ENCODE assay signal across 1 cellular context in the genomic region with DNA sequence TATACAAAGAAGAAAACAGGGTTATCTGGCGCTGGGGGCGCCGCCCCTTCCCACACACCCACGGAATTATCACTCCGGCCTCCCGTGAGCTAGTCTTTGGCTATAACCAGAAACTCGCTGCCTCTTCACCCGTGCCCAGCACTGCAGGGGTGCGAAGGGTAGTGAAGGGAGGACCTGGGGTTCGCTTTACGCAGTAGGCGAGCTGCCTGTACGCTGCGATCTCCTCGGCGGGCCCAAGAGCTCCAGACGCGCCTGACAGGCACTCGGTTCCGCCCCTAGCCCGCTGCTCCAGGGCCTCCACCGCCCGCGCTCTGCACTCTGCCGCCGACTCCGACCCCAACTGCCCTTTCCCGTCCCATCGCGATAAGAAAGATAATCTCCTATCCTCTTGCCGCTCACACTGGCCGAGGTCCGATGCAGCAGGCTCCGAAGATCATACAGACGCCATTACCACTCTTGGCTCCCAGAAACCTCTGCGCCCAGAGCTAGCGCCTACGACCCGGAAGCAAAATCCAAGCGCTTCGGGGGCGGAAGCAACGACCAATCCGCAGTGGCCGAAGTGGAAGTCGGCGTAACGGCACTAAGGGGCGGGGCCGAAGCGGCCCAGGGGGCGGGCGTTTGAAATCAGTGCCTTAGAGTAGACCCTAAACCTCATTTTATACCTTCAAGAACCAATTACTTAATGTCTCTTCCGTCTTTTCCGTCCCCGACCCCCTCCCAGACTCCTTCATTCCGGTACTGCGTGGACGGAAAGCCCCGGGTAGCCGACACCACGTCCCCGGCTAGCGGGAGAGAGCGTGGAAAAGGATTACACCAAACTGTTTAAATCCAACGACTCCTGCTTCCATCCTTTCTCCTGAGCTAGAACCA.
TF ChIP-seq lines count a peak whose summit lies in the region.

A gene (minus strand): TSS at position 458 of the 870 bp plus-strand sequence. CDS start 1,371 bp downstream, outside the sequence.
A gene (plus strand): TSS at position 611 of the 870 bp plus-strand sequence. CDS start 23,664 bp downstream, outside the sequence.

TF ChIP-seq in HepG2, 621 proteins besides CTCF, POLR2A, EP300 and RAD21 (continued from another document and continues in another):
- TF ChIP-seq, protein P1, sequence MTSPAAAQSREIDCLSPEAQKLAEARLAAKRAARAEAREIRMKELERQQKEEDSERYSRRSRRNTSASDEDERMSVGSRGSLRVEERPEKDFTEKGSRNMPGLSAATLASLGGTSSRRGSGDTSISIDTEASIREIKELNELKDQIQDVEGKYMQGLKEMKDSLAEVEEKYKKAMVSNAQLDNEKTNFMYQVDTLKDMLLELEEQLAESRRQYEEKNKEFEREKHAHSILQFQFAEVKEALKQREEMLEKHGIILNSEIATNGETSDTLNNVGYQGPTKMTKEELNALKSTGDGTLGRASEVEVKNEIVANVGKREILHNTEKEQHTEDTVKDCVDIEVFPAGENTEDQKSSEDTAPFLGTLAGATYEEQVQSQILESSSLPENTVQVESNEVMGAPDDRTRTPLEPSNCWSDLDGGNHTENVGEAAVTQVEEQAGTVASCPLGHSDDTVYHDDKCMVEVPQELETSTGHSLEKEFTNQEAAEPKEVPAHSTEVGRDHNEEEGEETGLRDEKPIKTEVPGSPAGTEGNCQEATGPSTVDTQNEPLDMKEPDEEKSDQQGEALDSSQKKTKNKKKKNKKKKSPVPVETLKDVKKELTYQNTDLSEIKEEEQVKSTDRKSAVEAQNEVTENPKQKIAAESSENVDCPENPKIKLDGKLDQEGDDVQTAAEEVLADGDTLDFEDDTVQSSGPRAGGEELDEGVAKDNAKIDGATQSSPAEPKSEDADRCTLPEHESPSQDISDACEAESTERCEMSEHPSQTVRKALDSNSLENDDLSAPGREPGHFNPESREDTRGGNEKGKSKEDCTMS (CRISPR knock-in tag; conservative IDR thresholded peaks at IDR 0.05): no peak
- TF ChIP-seq ZNF598 (CRISPR knock-in tag; IDR thresholded peaks at IDR 0.05; ENCODE audit: borderline replicate concordance) (peak; percentile 45; the same call in 1 of the 2 replicates), ZSCAN29 (CRISPR knock-in tag; conservative IDR thresholded peaks at IDR 0.05) (no peak), TARDBP (CRISPR knock-in tag; IDR thresholded peaks at IDR 0.05) (no peak), ZNF20 (CRISPR knock-in tag; IDR thresholded peaks at IDR 0.05) (no peak), ZNF121 (CRISPR knock-in tag; IDR thresholded peaks at IDR 0.05) (no peak), NR2F1 (CRISPR knock-in tag; IDR thresholded peaks at IDR 0.05) (no peak), ETV6 (CRISPR knock-in tag; conservative IDR thresholded peaks at IDR 0.05) (no peak), FOXM1 (CRISPR knock-in tag; IDR thresholded peaks at IDR 0.05) (no peak), SP4 (CRISPR knock-in tag; IDR thresholded peaks at IDR 0.05) (peak; percentile 82), ZNF10 (CRISPR knock-in tag; IDR thresholded peaks at IDR 0.05; ENCODE audit: borderline replicate concordance, low read depth) (no peak), ZNF138 (CRISPR knock-in tag; IDR thresholded peaks at IDR 0.05; ENCODE audit: low read depth) (0 out of 2 replicates have a peak, but pooled peaks have one; percentile 43), THAP11 (CRISPR knock-in tag; IDR thresholded peaks at IDR 0.05) (peak; percentile 94), NFIC (IDR thresholded peaks at IDR 0.05; ENCODE audit: low read length) (no peak), ZNF460 (CRISPR knock-in tag; IDR thresholded peaks at IDR 0.05; ENCODE audit: borderline replicate concordance) (no peak), MTF1 (CRISPR knock-in tag; IDR thresholded peaks at IDR 0.05) (no peak), IKZF1 (IDR thresholded peaks at IDR 0.05) (no peak), ZNF292 (CRISPR knock-in tag; IDR thresholded peaks at IDR 0.05; ENCODE audit: borderline replicate concordance, low read depth) (no peak; the same call in 1 of the 2 replicates), HNRNPH1 (optimal IDR thresholded peaks at IDR 0.05; ENCODE audit: low read depth, low read length) (no peak), MATR3 (CRISPR knock-in tag; IDR thresholded peaks at IDR 0.05) (no peak), ZNF160 (CRISPR knock-in tag; IDR thresholded peaks at IDR 0.05) (no peak), KDM3A (CRISPR knock-in tag; IDR thresholded peaks at IDR 0.05; ENCODE audit: low read depth) (no peak; the same call in 1 of the 2 replicates), MBNL3 (CRISPR knock-in tag; conservative IDR thresholded peaks at IDR 0.05) (no peak), HMG20B (CRISPR knock-in tag; conservative IDR thresholded peaks at IDR 0.05) (no peak), ZNF335 (CRISPR knock-in tag; IDR thresholded peaks at IDR 0.05) (no peak; the same call in 1 of the 2 replicates), NR2C2 (CRISPR knock-in tag; IDR thresholded peaks at IDR 0.05; ENCODE audit: borderline replicate concordance) (peak; percentile 100)
- TF ChIP-seq, protein P2, sequence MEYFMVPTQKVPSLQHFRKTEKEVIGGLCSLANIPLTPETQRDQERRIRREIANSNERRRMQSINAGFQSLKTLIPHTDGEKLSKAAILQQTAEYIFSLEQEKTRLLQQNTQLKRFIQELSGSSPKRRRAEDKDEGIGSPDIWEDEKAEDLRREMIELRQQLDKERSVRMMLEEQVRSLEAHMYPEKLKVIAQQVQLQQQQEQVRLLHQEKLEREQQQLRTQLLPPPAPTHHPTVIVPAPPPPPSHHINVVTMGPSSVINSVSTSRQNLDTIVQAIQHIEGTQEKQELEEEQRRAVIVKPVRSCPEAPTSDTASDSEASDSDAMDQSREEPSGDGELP (IDR thresholded peaks at IDR 0.05; ENCODE audit: borderline replicate concordance, low read depth): no peak
- TF ChIP-seq, protein P3, sequence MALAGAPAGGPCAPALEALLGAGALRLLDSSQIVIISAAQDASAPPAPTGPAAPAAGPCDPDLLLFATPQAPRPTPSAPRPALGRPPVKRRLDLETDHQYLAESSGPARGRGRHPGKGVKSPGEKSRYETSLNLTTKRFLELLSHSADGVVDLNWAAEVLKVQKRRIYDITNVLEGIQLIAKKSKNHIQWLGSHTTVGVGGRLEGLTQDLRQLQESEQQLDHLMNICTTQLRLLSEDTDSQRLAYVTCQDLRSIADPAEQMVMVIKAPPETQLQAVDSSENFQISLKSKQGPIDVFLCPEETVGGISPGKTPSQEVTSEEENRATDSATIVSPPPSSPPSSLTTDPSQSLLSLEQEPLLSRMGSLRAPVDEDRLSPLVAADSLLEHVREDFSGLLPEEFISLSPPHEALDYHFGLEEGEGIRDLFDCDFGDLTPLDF (CRISPR knock-in tag; IDR thresholded peaks at IDR 0.05): no peak
- TF ChIP-seq, protein P4, sequence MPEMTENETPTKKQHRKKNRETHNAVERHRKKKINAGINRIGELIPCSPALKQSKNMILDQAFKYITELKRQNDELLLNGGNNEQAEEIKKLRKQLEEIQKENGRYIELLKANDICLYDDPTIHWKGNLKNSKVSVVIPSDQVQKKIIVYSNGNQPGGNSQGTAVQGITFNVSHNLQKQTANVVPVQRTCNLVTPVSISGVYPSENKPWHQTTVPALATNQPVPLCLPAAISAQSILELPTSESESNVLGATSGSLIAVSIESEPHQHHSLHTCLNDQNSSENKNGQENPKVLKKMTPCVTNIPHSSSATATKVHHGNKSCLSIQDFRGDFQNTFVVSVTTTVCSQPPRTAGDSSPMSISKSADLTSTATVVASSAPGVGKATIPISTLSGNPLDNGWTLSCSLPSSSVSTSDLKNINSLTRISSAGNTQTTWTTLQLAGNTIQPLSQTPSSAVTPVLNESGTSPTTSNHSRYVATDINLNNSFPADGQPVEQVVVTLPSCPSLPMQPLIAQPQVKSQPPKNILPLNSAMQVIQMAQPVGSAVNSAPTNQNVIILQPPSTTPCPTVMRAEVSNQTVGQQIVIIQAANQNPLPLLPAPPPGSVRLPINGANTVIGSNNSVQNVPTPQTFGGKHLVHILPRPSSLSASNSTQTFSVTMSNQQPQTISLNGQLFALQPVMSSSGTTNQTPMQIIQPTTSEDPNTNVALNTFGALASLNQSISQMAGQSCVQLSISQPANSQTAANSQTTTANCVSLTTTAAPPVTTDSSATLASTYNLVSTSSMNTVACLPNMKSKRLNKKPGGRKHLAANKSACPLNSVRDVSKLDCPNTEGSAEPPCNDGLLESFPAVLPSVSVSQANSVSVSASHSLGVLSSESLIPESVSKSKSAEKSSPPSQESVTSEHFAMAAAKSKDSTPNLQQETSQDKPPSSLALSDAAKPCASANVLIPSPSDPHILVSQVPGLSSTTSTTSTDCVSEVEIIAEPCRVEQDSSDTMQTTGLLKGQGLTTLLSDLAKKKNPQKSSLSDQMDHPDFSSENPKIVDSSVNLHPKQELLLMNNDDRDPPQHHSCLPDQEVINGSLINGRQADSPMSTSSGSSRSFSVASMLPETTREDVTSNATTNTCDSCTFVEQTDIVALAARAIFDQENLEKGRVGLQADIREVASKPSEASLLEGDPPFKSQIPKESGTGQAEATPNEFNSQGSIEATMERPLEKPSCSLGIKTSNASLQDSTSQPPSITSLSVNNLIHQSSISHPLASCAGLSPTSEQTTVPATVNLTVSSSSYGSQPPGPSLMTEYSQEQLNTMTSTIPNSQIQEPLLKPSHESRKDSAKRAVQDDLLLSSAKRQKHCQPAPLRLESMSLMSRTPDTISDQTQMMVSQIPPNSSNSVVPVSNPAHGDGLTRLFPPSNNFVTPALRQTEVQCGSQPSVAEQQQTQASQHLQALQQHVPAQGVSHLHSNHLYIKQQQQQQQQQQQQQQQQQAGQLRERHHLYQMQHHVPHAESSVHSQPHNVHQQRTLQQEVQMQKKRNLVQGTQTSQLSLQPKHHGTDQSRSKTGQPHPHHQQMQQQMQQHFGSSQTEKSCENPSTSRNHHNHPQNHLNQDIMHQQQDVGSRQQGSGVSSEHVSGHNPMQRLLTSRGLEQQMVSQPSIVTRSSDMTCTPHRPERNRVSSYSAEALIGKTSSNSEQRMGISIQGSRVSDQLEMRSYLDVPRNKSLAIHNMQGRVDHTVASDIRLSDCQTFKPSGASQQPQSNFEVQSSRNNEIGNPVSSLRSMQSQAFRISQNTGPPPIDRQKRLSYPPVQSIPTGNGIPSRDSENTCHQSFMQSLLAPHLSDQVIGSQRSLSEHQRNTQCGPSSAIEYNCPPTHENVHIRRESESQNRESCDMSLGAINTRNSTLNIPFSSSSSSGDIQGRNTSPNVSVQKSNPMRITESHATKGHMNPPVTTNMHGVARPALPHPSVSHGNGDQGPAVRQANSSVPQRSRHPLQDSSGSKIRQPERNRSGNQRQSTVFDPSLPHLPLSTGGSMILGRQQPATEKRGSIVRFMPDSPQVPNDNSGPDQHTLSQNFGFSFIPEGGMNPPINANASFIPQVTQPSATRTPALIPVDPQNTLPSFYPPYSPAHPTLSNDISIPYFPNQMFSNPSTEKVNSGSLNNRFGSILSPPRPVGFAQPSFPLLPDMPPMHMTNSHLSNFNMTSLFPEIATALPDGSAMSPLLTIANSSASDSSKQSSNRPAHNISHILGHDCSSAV (CRISPR knock-in tag; IDR thresholded peaks at IDR 0.05; ENCODE audit: borderline replicate concordance): no peak
- TF ChIP-seq, protein P5, sequence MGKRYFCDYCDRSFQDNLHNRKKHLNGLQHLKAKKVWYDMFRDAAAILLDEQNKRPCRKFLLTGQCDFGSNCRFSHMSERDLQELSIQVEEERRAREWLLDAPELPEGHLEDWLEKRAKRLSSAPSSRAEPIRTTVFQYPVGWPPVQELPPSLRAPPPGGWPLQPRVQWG (CRISPR knock-in tag; IDR thresholded peaks at IDR 0.05; ENCODE audit: borderline replicate concordance, low read depth): no peak
- TF ChIP-seq, protein P6, sequence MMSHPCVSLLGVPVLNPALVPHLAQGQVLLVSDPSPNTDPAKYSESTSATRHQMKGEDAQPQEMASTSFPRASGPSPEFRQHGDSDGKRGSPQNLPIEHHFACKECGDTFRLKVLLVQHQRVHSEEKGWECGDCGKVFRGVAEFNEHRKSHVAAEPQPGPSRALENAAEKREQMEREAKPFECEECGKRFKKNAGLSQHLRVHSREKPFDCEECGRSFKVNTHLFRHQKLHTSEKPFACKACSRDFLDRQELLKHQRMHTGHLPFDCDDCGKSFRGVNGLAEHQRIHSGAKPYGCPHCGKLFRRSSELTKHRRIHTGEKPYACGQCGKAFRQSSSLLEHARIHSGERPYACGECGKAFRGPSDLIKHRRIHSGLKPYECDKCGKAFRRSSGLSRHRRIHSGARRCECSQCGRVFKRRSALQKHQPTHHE (CRISPR knock-in tag; IDR thresholded peaks at IDR 0.05; ENCODE audit: borderline replicate concordance): no peak
- TF ChIP-seq, protein P7, sequence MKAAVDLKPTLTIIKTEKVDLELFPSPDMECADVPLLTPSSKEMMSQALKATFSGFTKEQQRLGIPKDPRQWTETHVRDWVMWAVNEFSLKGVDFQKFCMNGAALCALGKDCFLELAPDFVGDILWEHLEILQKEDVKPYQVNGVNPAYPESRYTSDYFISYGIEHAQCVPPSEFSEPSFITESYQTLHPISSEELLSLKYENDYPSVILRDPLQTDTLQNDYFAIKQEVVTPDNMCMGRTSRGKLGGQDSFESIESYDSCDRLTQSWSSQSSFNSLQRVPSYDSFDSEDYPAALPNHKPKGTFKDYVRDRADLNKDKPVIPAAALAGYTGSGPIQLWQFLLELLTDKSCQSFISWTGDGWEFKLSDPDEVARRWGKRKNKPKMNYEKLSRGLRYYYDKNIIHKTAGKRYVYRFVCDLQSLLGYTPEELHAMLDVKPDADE (CRISPR knock-in tag; IDR thresholded peaks at IDR 0.05): no peak
- TF ChIP-seq, protein P8, sequence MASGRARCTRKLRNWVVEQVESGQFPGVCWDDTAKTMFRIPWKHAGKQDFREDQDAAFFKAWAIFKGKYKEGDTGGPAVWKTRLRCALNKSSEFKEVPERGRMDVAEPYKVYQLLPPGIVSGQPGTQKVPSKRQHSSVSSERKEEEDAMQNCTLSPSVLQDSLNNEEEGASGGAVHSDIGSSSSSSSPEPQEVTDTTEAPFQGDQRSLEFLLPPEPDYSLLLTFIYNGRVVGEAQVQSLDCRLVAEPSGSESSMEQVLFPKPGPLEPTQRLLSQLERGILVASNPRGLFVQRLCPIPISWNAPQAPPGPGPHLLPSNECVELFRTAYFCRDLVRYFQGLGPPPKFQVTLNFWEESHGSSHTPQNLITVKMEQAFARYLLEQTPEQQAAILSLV (CRISPR knock-in tag; IDR thresholded peaks at IDR 0.05; ENCODE audit: borderline replicate concordance): peak; percentile 29; the same call in 1 of the 2 replicates
- TF ChIP-seq, protein P9, sequence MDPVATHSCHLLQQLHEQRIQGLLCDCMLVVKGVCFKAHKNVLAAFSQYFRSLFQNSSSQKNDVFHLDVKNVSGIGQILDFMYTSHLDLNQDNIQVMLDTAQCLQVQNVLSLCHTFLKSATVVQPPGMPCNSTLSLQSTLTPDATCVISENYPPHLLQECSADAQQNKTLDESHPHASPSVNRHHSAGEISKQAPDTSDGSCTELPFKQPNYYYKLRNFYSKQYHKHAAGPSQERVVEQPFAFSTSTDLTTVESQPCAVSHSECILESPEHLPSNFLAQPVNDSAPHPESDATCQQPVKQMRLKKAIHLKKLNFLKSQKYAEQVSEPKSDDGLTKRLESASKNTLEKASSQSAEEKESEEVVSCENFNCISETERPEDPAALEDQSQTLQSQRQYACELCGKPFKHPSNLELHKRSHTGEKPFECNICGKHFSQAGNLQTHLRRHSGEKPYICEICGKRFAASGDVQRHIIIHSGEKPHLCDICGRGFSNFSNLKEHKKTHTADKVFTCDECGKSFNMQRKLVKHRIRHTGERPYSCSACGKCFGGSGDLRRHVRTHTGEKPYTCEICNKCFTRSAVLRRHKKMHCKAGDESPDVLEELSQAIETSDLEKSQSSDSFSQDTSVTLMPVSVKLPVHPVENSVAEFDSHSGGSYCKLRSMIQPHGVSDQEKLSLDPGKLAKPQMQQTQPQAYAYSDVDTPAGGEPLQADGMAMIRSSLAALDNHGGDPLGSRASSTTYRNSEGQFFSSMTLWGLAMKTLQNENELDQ (CRISPR knock-in tag; IDR thresholded peaks at IDR 0.05; ENCODE audit: borderline replicate concordance): no peak
